14 cellular contexts compared by ENCODE assay signal in the genomic region with DNA sequence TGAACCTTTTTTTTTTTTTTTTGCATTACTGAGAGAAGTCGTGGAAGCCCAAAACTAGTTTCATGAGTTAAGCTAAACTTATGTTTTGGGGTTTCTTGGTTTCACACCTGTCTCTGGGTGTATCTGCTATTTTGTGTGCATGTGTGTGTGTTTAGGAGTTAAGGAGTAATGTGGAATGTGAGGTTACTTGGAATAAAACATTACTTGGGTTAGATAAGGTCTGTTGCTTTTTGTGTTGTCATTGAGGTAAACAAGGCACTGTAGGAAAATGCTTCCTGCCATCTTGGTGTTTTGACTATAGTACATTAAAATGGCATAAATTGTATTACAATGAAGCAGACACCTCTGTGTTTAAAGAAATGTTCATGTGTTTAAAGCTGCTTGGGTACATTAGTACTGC. TPM values are rescaled to one million over a fixed set of nuclear protein-coding genes. Genes with fewer than 3 reads are reported as not detected.
DNase-seq lines count a peak whose midpoint lies in the region; ATAC-seq and TF ChIP-seq lines count a peak whose summit lies in the region.
"Had no signal": no experiment of that assay in that cellular context is flagged by ENCODE, and none has a peak within 500 bp of the region (broad histone marks: within the 10 kb centered on the region; RNA-seq: fewer than 3 reads in every experiment).

No MANE protein-coding gene starts in this region.

- peak overlapping the region; percentile 44 to 50 for H3K27ac ChIP-seq in mucosa of rectum (ENCODE audit: low read depth in 2 of 2, low read length in 2 of 2)
- no peak overlapping the region for H3K27ac ChIP-seq in upper lobe of left lung
- H3K27ac ChIP-seq: neutrophil, tibial nerve had no signal

- peak overlapping the region; percentile 94 for H3K4me3 Mint-ChIP-seq in activated naive CD8-positive, alpha-beta T cell treated with anti-CD3 and anti-CD28 coated beads, Interleukin-2, amount 10 ng/mL, durations not matched to agents 7 days and 5 days
- H3K4me3 Mint-ChIP-seq in activated naive CD8-positive, alpha-beta T cell treated with anti-CD3 and anti-CD28 coated beads, Interleukin-2, amount 50 U/mL, for 24 hours: no peak overlapping the region

- peaks cover 3% of the 10 kb centered on the region for H3K27me3 Mint-ChIP-seq in activated naive CD8-positive, alpha-beta T cell treated with anti-CD3 and anti-CD28 coated beads, Interleukin-2, amount 10 ng/mL, durations not matched to agents 7 days and 5 days
- H3K27me3 Mint-ChIP-seq in activated naive CD8-positive, alpha-beta T cell treated with anti-CD3 and anti-CD28 coated beads, Interleukin-2, amount 50 U/mL, for 24 hours: peaks cover 5% of the 10 kb centered on the region

- POLR2A ChIA-PET in activated naive CD8-positive, alpha-beta T cell treated with anti-CD3 and anti-CD28 coated beads, Interleukin-2, amount 10 ng/mL, durations not matched to agents 7 days and 5 days (lab: Charles Lee): interaction anchor here (0.6 to 3.8 kb wide), 3 partner anchors 19 to 130 kb away, joined by 3 to 116 read pairs (median 4); no protein-coding TSS in a partner anchor

- H3K36me3 ChIP-seq in mucosa of rectum (ENCODE audit: control insufficient read depth in 2 of 2, insufficient read depth in 2 of 2, low read length in 2 of 2) (no peaks in the 10 kb centered on the region), upper lobe of left lung (no peaks in the 10 kb centered on the region)
- H3K36me3 ChIP-seq: neutrophil, tibial nerve had no signal

- peaks cover 42% of the 10 kb centered on the region for H3K4me1 Mint-ChIP-seq in activated naive CD8-positive, alpha-beta T cell treated with anti-CD3 and anti-CD28 coated beads, Interleukin-2, amount 10 ng/mL, durations not matched to agents 7 days and 5 days
- H3K4me1 Mint-ChIP-seq in activated naive CD8-positive, alpha-beta T cell treated with anti-CD3 and anti-CD28 coated beads, Interleukin-2, amount 50 U/mL, for 24 hours: peaks cover 62% of the 10 kb centered on the region

- H3K27ac Mint-ChIP-seq in activated naive CD8-positive, alpha-beta T cell treated with anti-CD3 and anti-CD28 coated beads, Interleukin-2, amount 10 ng/mL, durations not matched to agents 7 days and 5 days: no peak overlapping the region
- H3K27ac Mint-ChIP-seq in activated naive CD8-positive, alpha-beta T cell treated with anti-CD3 and anti-CD28 coated beads, Interleukin-2, amount 50 U/mL, for 24 hours: no peak overlapping the region

- H3K9me3 Mint-ChIP-seq in activated naive CD8-positive, alpha-beta T cell treated with anti-CD3 and anti-CD28 coated beads, Interleukin-2, amount 10 ng/mL, durations not matched to agents 7 days and 5 days: no peaks in the 10 kb centered on the region
- H3K9me3 Mint-ChIP-seq in activated naive CD8-positive, alpha-beta T cell treated with anti-CD3 and anti-CD28 coated beads, Interleukin-2, amount 50 U/mL, for 24 hours: no peaks in the 10 kb centered on the region

- peaks cover 35% of the 10 kb centered on the region for H3K36me3 Mint-ChIP-seq in activated naive CD8-positive, alpha-beta T cell treated with anti-CD3 and anti-CD28 coated beads, Interleukin-2, amount 10 ng/mL, durations not matched to agents 7 days and 5 days
- H3K36me3 Mint-ChIP-seq in activated naive CD8-positive, alpha-beta T cell treated with anti-CD3 and anti-CD28 coated beads, Interleukin-2, amount 50 U/mL, for 24 hours (ENCODE audit: low read depth): no peaks in the 10 kb centered on the region

- peaks cover 38 to 46% of the 10 kb centered on the region in 2 donors for H3K4me1 ChIP-seq in mucosa of rectum (ENCODE audit: control insufficient read depth in 2 of 2, insufficient read depth in 2 of 2, low read length in 2 of 2)
- H3K4me1 ChIP-seq in upper lobe of left lung: peaks cover 8 to 48% (median 24%) of the 10 kb centered on the region in 4 donors

- ATAC-seq in activated naive CD8-positive, alpha-beta T cell treated with anti-CD3 and anti-CD28 coated beads, Interleukin-2, amount 10 ng/mL, durations not matched to agents 7 days and 5 days (ENCODE audit: low read depth): no peak
- ATAC-seq in activated naive CD8-positive, alpha-beta T cell treated with anti-CD3 and anti-CD28 coated beads, Interleukin-2, amount 50 U/mL, for 24 hours: no peak
- ATAC-seq in upper lobe of left lung (ENCODE audit: low FRiP score in 2 of 2) (no peak), HG03175 (IDR thresholded peaks at IDR 0.05; ENCODE audit: unreplicated experiment) (no peak)

- peak overlapping the region; percentile 90 for H3K4me3 ChIP-seq in WI38 (ENCODE audit: low read depth, low read length)
- H3K4me3 ChIP-seq in mucosa of rectum (ENCODE audit: low read length in 2 of 2): peak overlapping the region; percentile 83 to 89
- peak overlapping the region in 3 of 4 donors; percentile 4 to 83 (median 76) for H3K4me3 ChIP-seq in upper lobe of left lung
- H3K4me3 ChIP-seq: tibial nerve had no signal

- TF ChIP-seq EP300 in upper lobe of left lung (IDR thresholded peaks at IDR 0.05): no peak

- no peak for TF ChIP-seq CTCF in WI38 (IDR thresholded peaks at IDR 0.05; ENCODE audit: low read depth, low read length)
- TF ChIP-seq CTCF in upper lobe of left lung (IDR thresholded peaks at IDR 0.05): no peak

- DNase-seq in activated naive CD8-positive, alpha-beta T cell treated with anti-CD3 and anti-CD28 coated beads, Interleukin-2, amount 10 ng/mL, durations not matched to agents 7 days and 5 days: no peak
- DNase-seq in activated naive CD8-positive, alpha-beta T cell treated with anti-CD3 and anti-CD28 coated beads, Interleukin-2, amount 50 U/mL, for 24 hours: no peak
- no peak for DNase-seq in upper lobe of left lung
- no peak for DNase-seq in AML-193 (lab: John Stamatoyannopoulos, UW)
- DNase-seq in dermis blood vessel endothelial cell: no peak
- DNase-seq: effector CD8-positive, alpha-beta T cell; KG1; NCI-H1930; NCI-H526 treated with DMSO at 0.1 percent for 48 hours had no signal

- H3K27me3 ChIP-seq in mucosa of rectum (ENCODE audit: control insufficient read depth in 2 of 2, insufficient read depth in 2 of 2, low read length in 2 of 2) (no peaks in the 10 kb centered on the region), upper lobe of left lung (no peaks in the 10 kb centered on the region)
- H3K27me3 ChIP-seq: tibial nerve had no signal

- TF ChIP-seq POLR2A in upper lobe of left lung (IDR thresholded peaks at IDR 0.05): no peak

- 55 to 56% methylated on average over 1 of the region's 1 CpG for WGBS in upper lobe of left lung, 2 donors

- H3K9me3 ChIP-seq in mucosa of rectum (ENCODE audit: control insufficient read depth in 2 of 2, low read length in 2 of 2) (no peaks in the 10 kb centered on the region), upper lobe of left lung (no peaks in the 10 kb centered on the region)
- H3K9me3 ChIP-seq: neutrophil, tibial nerve had no signal

- H3K9ac ChIP-seq in mucosa of rectum (ENCODE audit: low read depth in 1 of 2, low read length in 2 of 2): peak overlapping the region in 1 of 2 donors; percentile 97

RNA-seq across cellular contexts. Expression of a gene that starts 2.9 kb away (rescaled TPM):
- 10 to 100 TPM; 18.4 to 18.8 TPM for total RNA-seq in activated naive CD8-positive, alpha-beta T cell treated with anti-CD3 and anti-CD28 coated beads, Interleukin-2, amount 10 ng/mL, durations not matched to agents 7 days and 5 days
- 10 to 100 TPM in 5 of 6 donors, 1 to 10 TPM in 1; 8.1 to 37.8 (median 18.4) TPM for total RNA-seq in upper lobe of left lung
- 0.51 and 0.98 TPM in 2 replicates for total RNA-seq in dermis blood vessel endothelial cell

Comparison
In these comparisons a context has a peak if more than half of its experiments do, and no peak if none do; other contexts are left out.
1. H3K27ac ChIP-seq: peak in mucosa of rectum (2 of 2); none in upper lobe of left lung (0 of 4).
2. Peak in every context shown above with its lines, with median percentiles within 50 percentile points of each other: H3K4me3 ChIP-seq.